Comparison of ENCODE assay signal across 26 cellular contexts in the genomic region with DNA sequence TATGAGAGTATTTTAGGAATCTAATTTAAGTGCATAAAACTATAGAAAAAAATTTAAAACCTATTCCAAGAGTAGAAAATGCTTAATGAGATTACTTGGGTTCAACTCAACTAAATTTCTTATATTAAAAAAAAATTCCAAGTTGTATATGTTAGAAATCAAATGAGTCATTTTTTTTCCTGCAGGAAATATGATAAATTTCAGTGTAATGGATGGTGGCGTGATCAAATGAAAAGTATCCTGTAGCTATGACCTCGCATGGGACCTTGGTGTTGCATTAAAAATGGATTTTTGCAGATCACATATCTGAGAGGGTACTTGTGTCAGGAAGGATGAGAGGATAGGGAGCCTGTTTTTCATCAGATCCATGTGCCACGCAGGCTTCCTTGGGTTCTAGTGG.
"Had no signal": no experiment of that assay in that cellular context is flagged by ENCODE, and none has a peak within 500 bp of the region (broad histone marks: within the 10 kb centered on the region; RNA-seq: fewer than 3 reads in every experiment).

No MANE protein-coding gene starts in this region.

- H2AFZ ChIP-seq: hepatocyte had no signal

- ATAC-seq: left colon; left lung; lower lobe of right lung; natural killer cell; right lobe of liver; stimulated activated naive B cell treated with anti-CD40 and anti-IgM and Interleukin-4, amounts not matched to agents 10 μg/mL and 1 μg/mL and 100 μg/mL, for 72 hours; stimulated activated naive CD8-positive, alpha-beta T cell treated with anti-CD3 and anti-CD28 coated beads, Interleukin-15, Interleukin-2, amounts not matched to agents 100 U/mL and 50 U/mL, for 24 hours had no signal

- DNase-seq: islet precursor cell; kidney glomerular epithelial cell; left colon; left lung; lower lobe of right lung; mammary epithelial cell; mesendoderm; naive B cell; natural killer cell; nephron progenitor cell; ovary; right lobe of liver; stimulated activated CD4-positive, alpha-beta T cell treated with anti-CD3 and anti-CD28 coated beads, Interleukin-15, amount 100 ng/mL, for 24 hours; stimulated activated CD4-positive, alpha-beta T cell treated with anti-CD3 and anti-CD28 coated beads, Interleukin-2, amount 100 ng/mL, for 24 hours; stimulated activated CD4-positive, alpha-beta T cell treated with anti-CD3 and anti-CD28 coated beads, Interleukin-4, amount 100 ng/mL, for 1 hour; stimulated activated naive B cell treated with anti-CD40 and anti-IgM and Interleukin-4, amounts not matched to agents 10 μg/mL and 1 μg/mL and 100 μg/mL, for 72 hours; stimulated activated naive CD8-positive, alpha-beta T cell treated with anti-CD3 and anti-CD28 coated beads, Interleukin-15, Interleukin-2, amounts not matched to agents 100 U/mL and 50 U/mL, for 24 hours; stomach; testis; thyroid gland; transverse colon; upper lobe of left lung had no signal

- H3K4me2 ChIP-seq: hepatocyte, smooth muscle cell had no signal

- H3K9me3 ChIP-seq: left lung, lower lobe of right lung, ovary, right atrium auricular region, right lobe of liver, stomach, testis, thyroid gland, transverse colon, upper lobe of left lung, vagina had no signal

- H3K27ac ChIP-seq: hepatocyte, left lung, lower lobe of right lung, ovary, right atrium auricular region, right lobe of liver, testis, thyroid gland, transverse colon, upper lobe of left lung, vagina had no signal

- H3K4me3 ChIP-seq: hepatocyte, left lung, lower lobe of right lung, ovary, right atrium auricular region, right lobe of liver, smooth muscle cell, stomach, testis, thyroid gland, transverse colon, upper lobe of left lung, vagina had no signal

- H3K36me3 ChIP-seq: ovary, right lobe of liver, transverse colon had no signal

- H3K79me2 ChIP-seq: hepatocyte had no signal
